Comparison of ENCODE assay signal across 8 cellular contexts in genomic region chr1:114715952-114716303, GRCh38. TPM values are rescaled to one million over a fixed set of nuclear protein-coding genes. Genes with fewer than 3 reads are reported as not detected.
DNase-seq lines count a peak whose midpoint lies in the region; ATAC-seq and TF ChIP-seq lines count a peak whose summit lies in the region.

No MANE protein-coding gene starts in this region.

- DNase-seq in Ammon's horn (ENCODE audit: low spot score) (peak; percentile 4), left kidney (ENCODE audit: low read depth, low spot score) (peak; percentile 29), tibial nerve (ENCODE audit: low spot score in 2 of 2) (no peak), NCI-H2107 (lab: John Stamatoyannopoulos, UW) (no peak), epidermal melanocyte (ENCODE audit: insufficient read length, low spot score) (no peak)

- H3K4me1 Mint-ChIP-seq in activated naive CD8-positive, alpha-beta T cell (ENCODE audit: low read depth): peaks cover 44% of the 10 kb centered on the region

- TF ChIP-seq CTCF in tibial nerve (IDR thresholded peaks at IDR 0.05): no peak

- H3K27ac Mint-ChIP-seq in activated naive CD8-positive, alpha-beta T cell: peak overlapping the region; percentile 99

- H3K27ac ChIP-seq in tibial nerve: peak overlapping the region; percentile 92 to 94 (median 93)

- H3K4me1 ChIP-seq in tibial nerve: peaks cover 0 to 39% (median 14%) of the 10 kb centered on the region in 4 donors

- WGBS in tibial nerve, 2 donors: 27 to 29% methylated on average over 4 of the region's 4 CpGs

- peaks cover 16% of the 10 kb centered on the region for H3K36me3 Mint-ChIP-seq in activated naive CD8-positive, alpha-beta T cell

- no peak for TF ChIP-seq POLR2A in tibial nerve (IDR thresholded peaks at IDR 0.05)

- ATAC-seq in HG02610 (IDR thresholded peaks at IDR 0.05; ENCODE audit: unreplicated experiment) (peak; percentile 11), GM21717 (IDR thresholded peaks at IDR 0.05; ENCODE audit: unreplicated experiment) (no peak)

- no peaks in the 10 kb centered on the region for H3K27me3 Mint-ChIP-seq in activated naive CD8-positive, alpha-beta T cell

- peaks cover 3 to 66% (median 18%) of the 10 kb centered on the region in 3 donors for H3K36me3 ChIP-seq in tibial nerve

- TF ChIP-seq EP300 in tibial nerve (IDR thresholded peaks at IDR 0.05): no peak

- H3K27me3 ChIP-seq in tibial nerve: no peaks in the 10 kb centered on the region

- H3K9me3 ChIP-seq in tibial nerve: no peaks in the 10 kb centered on the region

- peak overlapping the region; percentile 99 for H3K4me3 Mint-ChIP-seq in activated naive CD8-positive, alpha-beta T cell

- peak overlapping the region; percentile 76 to 96 (median 84) for H3K4me3 ChIP-seq in tibial nerve

- no peaks in the 10 kb centered on the region for H3K9me3 Mint-ChIP-seq in activated naive CD8-positive, alpha-beta T cell (ENCODE audit: low read depth)

RNA-seq across cellular contexts. Expression of gene NRAS, which starts 0.6 kb away (rescaled TPM):
- 10 to 100 TPM; 16.3 to 22.8 (median 20.1) TPM for total RNA-seq in tibial nerve

RNA-seq across cellular contexts. Expression of gene AMPD1, which starts 20.6 kb away (rescaled TPM):
- not detected for total RNA-seq in tibial nerve

RNA-seq across cellular contexts. Expression of gene CSDE1, which starts 41.9 kb away (rescaled TPM):
- 1,000 to 10,000 TPM in 1 of 4 donors, 100 to 1,000 TPM in 3; 528 to 1,344 (median 763) TPM for total RNA-seq in tibial nerve

RNA-seq across cellular contexts. Expression of gene DENND2C, which starts 46.1 kb away (rescaled TPM):
- 1 to 10 TPM; 2.4 to 4.5 (median 3.3) TPM for total RNA-seq in tibial nerve

Comparison
In these comparisons a context has a peak if more than half of its experiments do, and no peak if none do; other contexts are left out.
1. DNase-seq: peak in Ammon's horn (single experiment) and left kidney (single experiment); none in tibial nerve (0 of 2), NCI-H2107 (single experiment) and epidermal melanocyte (single experiment).